10 cellular contexts compared by ENCODE assay signal in genomic region chr9:90881648-90882047, GRCh38.
DNase-seq lines count a peak whose midpoint lies in the region; ATAC-seq, FAIRE-seq and TF ChIP-seq lines count a peak whose summit lies in the region.
"Had no signal": no experiment of that assay in that cellular context is flagged by ENCODE, and none has a peak within 500 bp of the region (broad histone marks: within the 10 kb centered on the region; RNA-seq: fewer than 3 reads in every experiment).

No MANE protein-coding gene starts in this region.

- H3K4me3 Mint-ChIP-seq in Caco-2 (ENCODE audit: unreplicated experiment), result no peak overlapping the region

- H3K4me1 Mint-ChIP-seq in Caco-2 (ENCODE audit: low read depth, unreplicated experiment), result no peaks in the 10 kb centered on the region

- ATAC-seq in GM19455 (IDR thresholded peaks at IDR 0.05; ENCODE audit: unreplicated experiment) (peak; percentile 84), HG02981 (IDR thresholded peaks at IDR 0.05; ENCODE audit: unreplicated experiment) (peak; percentile 76), esophagus mucosa (no peak), right cardiac atrium (no peak)

- CTCF ChIA-PET in Caco-2 (lab: Charles Lee), result no interaction called here

- H3K27ac Mint-ChIP-seq in Caco-2 (ENCODE audit: unreplicated experiment), result no peak overlapping the region

- H3K27me3 ChIP-seq in Peyer's patch (no peaks in the 10 kb centered on the region), Caco-2 (replicated peaks; ENCODE audit: control insufficient read depth, insufficient read depth, low read length) (no peaks in the 10 kb centered on the region), right cardiac atrium (ENCODE audit: control insufficient read depth, insufficient read depth) (no peaks in the 10 kb centered on the region)

- peaks cover 0 to 45% (median 0%) of the 10 kb centered on the region in 3 donors for H3K36me3 ChIP-seq in Peyer's patch
- no peaks in the 10 kb centered on the region for H3K36me3 ChIP-seq in Caco-2 (ENCODE audit: control insufficient read depth, insufficient read depth, low read length)

- TF ChIP-seq POLR2A in GM12891 (IDR thresholded peaks at IDR 0.05; ENCODE audit: low read depth, low read length) (no peak), Peyer's patch (IDR thresholded peaks at IDR 0.05) (no peak)

- H3K27ac ChIP-seq in Peyer's patch, result peak overlapping the region in 1 of 4 donors; percentile 50
- no peak overlapping the region for H3K27ac ChIP-seq in right cardiac atrium (ENCODE audit: low read length)

- H3K4me1 ChIP-seq in Peyer's patch (peaks cover 0 to 4% (median 0%) of the 10 kb centered on the region in 4 donors), Caco-2 (no peaks in the 10 kb centered on the region), right cardiac atrium (ENCODE audit: control insufficient read depth, insufficient read depth, low read length) (no peaks in the 10 kb centered on the region)

- POLR2A ChIA-PET in Caco-2 (lab: Charles Lee), result no interaction called here

- no peaks in the 10 kb centered on the region for H3K36me3 Mint-ChIP-seq in Caco-2 (ENCODE audit: insufficient read depth, unreplicated experiment)

- WGBS in right cardiac atrium, result 84% methylated on average over 9 of the region's 9 CpGs

- no TSS peak for BruUV-seq in Caco-2 (replicated peaks; lab: Mats Ljungman, UMichigan)

- H3K9me3 Mint-ChIP-seq in Caco-2 (ENCODE audit: unreplicated experiment), result no peaks in the 10 kb centered on the region

- peaks cover 3% of the 10 kb centered on the region for H3K27me3 Mint-ChIP-seq in Caco-2 (ENCODE audit: insufficient read depth, unreplicated experiment)

- H3K9me3 ChIP-seq in Peyer's patch (no peaks in the 10 kb centered on the region), Caco-2 (no peaks in the 10 kb centered on the region), right cardiac atrium (ENCODE audit: control insufficient read depth, low read length) (no peaks in the 10 kb centered on the region)

- H3K4me3 ChIP-seq in Peyer's patch, result no peak overlapping the region
- H3K4me3 ChIP-seq in Caco-2 (ENCODE audit: low read depth, low read length), result no peak overlapping the region
- no peak overlapping the region for H3K4me3 ChIP-seq in right cardiac atrium (ENCODE audit: low read length)

- peak; percentile 22 for DNase-seq in GM12891 (ENCODE audit: insufficient read length, low spot score)
- peak in 2 of 3 donors; percentile 75 to 77 for DNase-seq in Peyer's patch
- DNase-seq in NCI-H1048 (lab: John Stamatoyannopoulos, UW), result no peak
- DNase-seq in Caco-2, result no peak
- no peak for DNase-seq in right cardiac atrium
- DNase-seq: effector CD8-positive, alpha-beta T cell; stimulated activated naive CD4-positive, alpha-beta T cell treated with Interleukin-2 at 50 U/mL for 16 hours had no signal

- TF ChIP-seq CTCF in Peyer's patch (IDR thresholded peaks at IDR 0.05) (no peak), Caco-2 (IDR thresholded peaks at IDR 0.05; ENCODE audit: insufficient read depth in 1 of 2, low read depth in 1 of 2, low read length in 1 of 2, severe bottlenecking in 1 of 2, unreplicated experiment in 1 of 2) (no peak)

- peak; percentile 89 for FAIRE-seq in GM12891 (lab: Jason Lieb, UNC)

- intact Hi-C loops in Caco-2 (cut with micrococcal nuclease; ENCODE audit: unreplicated experiment) (no loop called here), right cardiac atrium (cut with DNase I) (no loop called here)

TF ChIP-seq in GM12891, 5 proteins besides CTCF, POLR2A, EP300 and RAD21:
- TF ChIP-seq POLR2AphosphoS5 (IDR thresholded peaks at IDR 0.05; ENCODE audit: low read depth, low read length), result no peak
- TF ChIP-seq PAX5 (IDR thresholded peaks at IDR 0.05; ENCODE audit: insufficient read depth, low read length, severe bottlenecking), result peak; percentile 67
TF ChIP-seq in GM12891: peak in this region for 1.

Comparison
In these comparisons a context has a peak if more than half of its experiments do, and no peak if none do; other contexts are left out.
1. DNase-seq: peak in GM12891 (single experiment) and Peyer's patch (2 of 3); none in NCI-H1048 (single experiment), Caco-2 (0 of 2) and right cardiac atrium (0 of 3).
2. ATAC-seq: peak in GM19455 (single experiment) and HG02981 (single experiment); none in esophagus mucosa (single experiment) and right cardiac atrium (0 of 2).